Comparison of ENCODE assay signal across 8 cellular contexts in genomic region chr2:197191177-197191947, GRCh38.
DNase-seq lines count a peak whose midpoint lies in the region; ATAC-seq and TF ChIP-seq lines count a peak whose summit lies in the region.

No MANE protein-coding gene starts in this region.

- DNase-seq in NCI-H2171 treated with DMSO at 0.1 percent for 48 hours (lab: John Stamatoyannopoulos, UW), result peak; percentile 72
- no peak for DNase-seq in NCI-H2171 (lab: John Stamatoyannopoulos, UW)
- peak; percentile 22 for DNase-seq in NCI-H146 (lab: John Stamatoyannopoulos, UW)
- no peak for DNase-seq in activated CD4-positive, alpha-beta memory T cell treated with anti-CD3 and anti-CD28 coated beads for 36 hours
- DNase-seq in germinal center (ENCODE audit: low spot score), result peak; percentile 67
- DNase-seq in retinal pigment epithelial cell (ENCODE audit: low read depth), result no peak

- H3K27ac Mint-ChIP-seq in activated CD4-positive, alpha-beta memory T cell treated with anti-CD3 and anti-CD28 coated beads for 36 hours, result peak overlapping the region; percentile 62

- no peak overlapping the region for H3K4me3 Mint-ChIP-seq in activated CD4-positive, alpha-beta memory T cell treated with anti-CD3 and anti-CD28 coated beads for 36 hours

- POLR2A ChIA-PET in activated CD4-positive, alpha-beta memory T cell treated with anti-CD3 and anti-CD28 coated beads for 36 hours (lab: Charles Lee), result interaction anchor here (0.6 to 2.3 kb wide), 9 partner anchors 21 to 169 kb away, joined by 3 to 12 read pairs (median 3); partner anchors contain the start of gene ANKRD44

- intact Hi-C loops in activated CD4-positive, alpha-beta memory T cell treated with anti-CD3 and anti-CD28 coated beads for 36 hours (cut with micrococcal nuclease), result loop anchor here (1.0 to 5.0 kb wide), 2 partner anchors 166 to 187 kb away; no protein-coding TSS in a partner anchor

- peaks cover under 1% of the 10 kb centered on the region for H3K36me3 Mint-ChIP-seq in activated CD4-positive, alpha-beta memory T cell treated with anti-CD3 and anti-CD28 coated beads for 36 hours

- CTCF ChIA-PET in activated CD4-positive, alpha-beta memory T cell treated with anti-CD3 and anti-CD28 coated beads for 36 hours (lab: Charles Lee), result interaction anchor here (0.6 to 4.1 kb wide), 43 partner anchors 10 to 187 kb away, joined by 3 to 73 read pairs (median 5); partner anchors contain the start of gene ANKRD44

- peak; percentile 60 for ATAC-seq in GM21723 (IDR thresholded peaks at IDR 0.05; ENCODE audit: unreplicated experiment)
- no peak for ATAC-seq in HG02588 (IDR thresholded peaks at IDR 0.05; ENCODE audit: unreplicated experiment)

- H3K4me3 ChIP-seq in retinal pigment epithelial cell (ENCODE audit: low read length), result no peak overlapping the region

- no peaks in the 10 kb centered on the region for H3K27me3 Mint-ChIP-seq in activated CD4-positive, alpha-beta memory T cell treated with anti-CD3 and anti-CD28 coated beads for 36 hours

- peak; percentile 63 for TF ChIP-seq CTCF in retinal pigment epithelial cell (conservative IDR thresholded peaks at IDR 0.05; ENCODE audit: low read depth, low read length)

- H3K4me1 Mint-ChIP-seq in activated CD4-positive, alpha-beta memory T cell treated with anti-CD3 and anti-CD28 coated beads for 36 hours (ENCODE audit: low read depth), result peaks cover 71% of the 10 kb centered on the region

- no peaks in the 10 kb centered on the region for H3K9me3 Mint-ChIP-seq in activated CD4-positive, alpha-beta memory T cell treated with anti-CD3 and anti-CD28 coated beads for 36 hours

Comparison
In these comparisons a context has a peak if more than half of its experiments do, and no peak if none do; other contexts are left out.
1. DNase-seq: peak in NCI-H2171 treated with DMSO at 0.1 percent for 48 hours (single experiment), NCI-H146 (single experiment) and germinal center (single experiment); none in NCI-H2171 (single experiment), activated CD4-positive, alpha-beta memory T cell treated with anti-CD3 and anti-CD28 coated beads for 36 hours (single experiment) and retinal pigment epithelial cell (single experiment).